ENCODE assay signal across 17 cellular contexts in genomic region chr2:40507429-40507828, GRCh38. TPM values are rescaled to one million over a fixed set of nuclear protein-coding genes. Genes with fewer than 3 reads are reported as not detected.
A peak's percentile ranks its signal among the peaks of the same experiment; 100 is the strongest.
DNase-seq lines count a peak whose midpoint lies in the region; ATAC-seq, FAIRE-seq and TF ChIP-seq lines count a peak whose summit lies in the region.
"Had no signal": no experiment of that assay in that cellular context is flagged by ENCODE, and none has a peak within 500 bp of the region (broad histone marks: within the 10 kb centered on the region; RNA-seq: fewer than 3 reads in every experiment).

No MANE protein-coding gene starts in this region.

- H3K9me3 Mint-ChIP-seq in T-cell = peaks cover 0 to 7% (median 0%) of the 10 kb centered on the region in 3 donors
- no peaks in the 10 kb centered on the region for H3K9me3 Mint-ChIP-seq in activated T-helper 2 cell treated with anti-CD3 and anti-CD28 coated beads, Interferon-gamma antibody, Interleukin-2, Interleukin-4, amounts not matched to agents 10 μg/mL and 5 μg/mL and 100 μg/mL, durations not matched to agents 14 hours and 24 hours and 36 hours

- H3K27me3 Mint-ChIP-seq in T-cell = no peaks in the 10 kb centered on the region
- H3K27me3 Mint-ChIP-seq in activated T-helper 2 cell treated with anti-CD3 and anti-CD28 coated beads, Interferon-gamma antibody, Interleukin-2, Interleukin-4, amounts not matched to agents 10 μg/mL and 5 μg/mL and 100 μg/mL, durations not matched to agents 14 hours and 24 hours and 36 hours (ENCODE audit: low read depth) = no peaks in the 10 kb centered on the region

- FAIRE-seq in TTC549 (lab: Jason Lieb, UNC) = peak; percentile 59

- H3K27ac Mint-ChIP-seq in T-cell = no peak overlapping the region
- no peak overlapping the region for H3K27ac Mint-ChIP-seq in activated T-helper 2 cell treated with anti-CD3 and anti-CD28 coated beads, Interferon-gamma antibody, Interleukin-2, Interleukin-4, amounts not matched to agents 10 μg/mL and 5 μg/mL and 100 μg/mL, durations not matched to agents 14 hours and 24 hours and 36 hours

- DNase-seq in NOMO-1 treated with DMSO at 0.1 percent for 48 hours (lab: John Stamatoyannopoulos, UW; ENCODE audit: unreplicated experiment) = peak; percentile 41
- no peak for DNase-seq in NOMO-1 treated with dmso at 0.1 percent for 144 hours (lab: John Stamatoyannopoulos, UW; ENCODE audit: unreplicated experiment)
- no peak for DNase-seq in breast epithelium (ENCODE audit: low spot score in 2 of 2)
- DNase-seq in T-cell = no peak
- no peak for DNase-seq in activated T-helper 2 cell treated with anti-CD3 and anti-CD28 coated beads, Interferon-gamma antibody, Interleukin-2, Interleukin-4, amounts not matched to agents 10 μg/mL and 5 μg/mL and 100 μg/mL, durations not matched to agents 14 hours and 24 hours and 36 hours (ENCODE audit: low spot score)
- DNase-seq: activated CD8-positive, alpha-beta memory T cell treated with anti-CD3 and anti-CD28 coated beads, Interleukin-2, amount 50 U/mL, for 48 hours; adrenal gland; GOT3; NCI-H345; SHP77 had no signal

- H3K4me3 ChIP-seq in breast epithelium = no peak overlapping the region
- H3K4me3 ChIP-seq: adrenal gland, gastroesophageal sphincter, tibial nerve had no signal

- H3K4me3 Mint-ChIP-seq in T-cell = no peak overlapping the region
- H3K4me3 Mint-ChIP-seq in activated T-helper 2 cell treated with anti-CD3 and anti-CD28 coated beads, Interferon-gamma antibody, Interleukin-2, Interleukin-4, amounts not matched to agents 10 μg/mL and 5 μg/mL and 100 μg/mL, durations not matched to agents 14 hours and 24 hours and 36 hours (ENCODE audit: low read depth) = no peak overlapping the region

- CTCF ChIA-PET in T-cell (lab: Charles Lee) = no interaction called here

- intact Hi-C loops in breast epithelium (cut with DNase I; ENCODE audit: low total_unique reads) = loop anchor here (5.0 kb wide), 1 partner anchor 175 kb away; no protein-coding TSS in a partner anchor
- intact Hi-C loops in activated T-helper 2 cell treated with anti-CD3 and anti-CD28 coated beads, Interferon-gamma antibody, Interleukin-2, Interleukin-4, amounts not matched to agents 10 μg/mL and 5 μg/mL and 100 μg/mL, durations not matched to agents 14 hours and 24 hours and 36 hours (cut with micrococcal nuclease) = no loop called here

- no peak for TF ChIP-seq POLR2A in breast epithelium (IDR thresholded peaks at IDR 0.05)

- H3K36me3 ChIP-seq in breast epithelium = no peaks in the 10 kb centered on the region
- H3K36me3 ChIP-seq: adrenal gland, gastroesophageal sphincter, tibial nerve had no signal

- no peaks in the 10 kb centered on the region for H3K36me3 Mint-ChIP-seq in T-cell
- no peaks in the 10 kb centered on the region for H3K36me3 Mint-ChIP-seq in activated T-helper 2 cell treated with anti-CD3 and anti-CD28 coated beads, Interferon-gamma antibody, Interleukin-2, Interleukin-4, amounts not matched to agents 10 μg/mL and 5 μg/mL and 100 μg/mL, durations not matched to agents 14 hours and 24 hours and 36 hours (ENCODE audit: low read depth)

- H3K27ac ChIP-seq in breast epithelium = no peak overlapping the region
- H3K27ac ChIP-seq: 22Rv1, adrenal gland, gastroesophageal sphincter, tibial nerve, VCaP had no signal

- POLR2A ChIA-PET in T-cell (lab: Charles Lee) = no interaction called here

- no peaks in the 10 kb centered on the region for H3K4me1 Mint-ChIP-seq in T-cell
- no peaks in the 10 kb centered on the region for H3K4me1 Mint-ChIP-seq in activated T-helper 2 cell treated with anti-CD3 and anti-CD28 coated beads, Interferon-gamma antibody, Interleukin-2, Interleukin-4, amounts not matched to agents 10 μg/mL and 5 μg/mL and 100 μg/mL, durations not matched to agents 14 hours and 24 hours and 36 hours (ENCODE audit: low read depth)

- TF ChIP-seq CTCF in breast epithelium (IDR thresholded peaks at IDR 0.05) = no peak

- H3K4me1 ChIP-seq in breast epithelium = no peaks in the 10 kb centered on the region

- H3K9me3 ChIP-seq in breast epithelium = no peaks in the 10 kb centered on the region
- H3K9me3 ChIP-seq: adrenal gland, gastroesophageal sphincter, tibial nerve had no signal

- no peaks in the 10 kb centered on the region for H3K27me3 ChIP-seq in breast epithelium
- H3K27me3 ChIP-seq: adrenal gland, gastroesophageal sphincter, tibial nerve had no signal

- peak; percentile 87 for ATAC-seq in GM21526 (IDR thresholded peaks at IDR 0.05; ENCODE audit: low FRiP score, unreplicated experiment)
- ATAC-seq in HG03378 (IDR thresholded peaks at IDR 0.05; ENCODE audit: unreplicated experiment) = peak; percentile 88
- no peak for ATAC-seq in T-cell (replicated peaks in 1 of 4)
- ATAC-seq: gastroesophageal sphincter had no signal

RNA-seq across cellular contexts. Expression of gene SLC8A1, which starts 55.5 kb away (rescaled TPM):
- total RNA-seq in breast epithelium (10 to 100 TPM in 2 of 3 donors, 1 to 10 TPM in 1; 8.2 to 14.2 (median 12.2) TPM), T-cell (under 1 TPM; 0.09 to 0.35 (median 0.13) TPM)
- 5.5 and 5.7 TPM in 2 replicates for total RNA-seq in activated T-helper 2 cell treated with anti-CD3 and anti-CD28 coated beads, Interferon-gamma antibody, Interleukin-2, Interleukin-4, amounts not matched to agents 10 μg/mL and 5 μg/mL and 100 μg/mL, durations not matched to agents 14 hours and 24 hours and 36 hours

Comparison
In these comparisons a context has a peak if more than half of its experiments do, and no peak if none do; other contexts are left out.
1. ATAC-seq: peak in GM21526 (single experiment) and HG03378 (single experiment); none in T-cell (0 of 4).